Comparison of ENCODE assay signal across 15 cellular contexts in genomic region chr7:1095621-1096155, GRCh38. TPM values are rescaled to one million over a fixed set of nuclear protein-coding genes. Genes with fewer than 3 reads are reported as not detected.
DNase-seq lines count a peak whose midpoint lies in the region; ATAC-seq and TF ChIP-seq lines count a peak whose summit lies in the region.
"Had no signal": no experiment of that assay in that cellular context is flagged by ENCODE, and none has a peak within 500 bp of the region (broad histone marks: within the 10 kb centered on the region; RNA-seq: fewer than 3 reads in every experiment).

No MANE protein-coding gene starts in this region.

- intact Hi-C loops in right lobe of liver (cut with DNase I) (no loop called here), sigmoid colon (cut with DNase I) (no loop called here)

- H3K9me3 Mint-ChIP-seq in activated CD8-positive, alpha-beta memory T cell treated with anti-CD3 and anti-CD28 coated beads, Interleukin-2, amount 10 ng/mL, durations not matched to agents 7 days and 5 days (ENCODE audit: low read depth) = peaks cover 3% of the 10 kb centered on the region

- H3K27ac ChIP-seq in C4-2B = peak overlapping the region; percentile 73
- peak overlapping the region; percentile 86 for H3K27ac ChIP-seq in caudate nucleus (ENCODE audit: low read depth, low read length)
- peak overlapping the region in 2 of 3 donors; percentile 46 to 78 for H3K27ac ChIP-seq in right lobe of liver
- peak overlapping the region in 3 of 4 donors; percentile 49 to 64 (median 64) for H3K27ac ChIP-seq in sigmoid colon
- H3K27ac ChIP-seq: testis, WERI-Rb-1 had no signal

- no peak for ATAC-seq in right lobe of liver
- no peak for ATAC-seq in HG02798 (IDR thresholded peaks at IDR 0.05; ENCODE audit: poor library complexity, unreplicated experiment)
- ATAC-seq in omental fat pad (ENCODE audit: low FRiP score) = no peak
- no peak for ATAC-seq in GM19023 (IDR thresholded peaks at IDR 0.05; ENCODE audit: unreplicated experiment)
- no peak for ATAC-seq in activated CD8-positive, alpha-beta memory T cell treated with anti-CD3 and anti-CD28 coated beads, Interleukin-2, amount 10 ng/mL, durations not matched to agents 7 days and 5 days

- no peaks in the 10 kb centered on the region for H3K27me3 Mint-ChIP-seq in activated CD8-positive, alpha-beta memory T cell treated with anti-CD3 and anti-CD28 coated beads, Interleukin-2, amount 10 ng/mL, durations not matched to agents 7 days and 5 days

- no peak for TF ChIP-seq CTCF in C4-2B (conservative IDR thresholded peaks at IDR 0.05)
- no peak for TF ChIP-seq CTCF in right lobe of liver (IDR thresholded peaks at IDR 0.05)
- TF ChIP-seq CTCF in sigmoid colon (IDR thresholded peaks at IDR 0.05) = no peak
- no peak for TF ChIP-seq CTCF in omental fat pad (IDR thresholded peaks at IDR 0.05)

- TF ChIP-seq POLR2A in right lobe of liver (IDR thresholded peaks at IDR 0.05) = no peak
- no peak for TF ChIP-seq POLR2A in sigmoid colon (IDR thresholded peaks at IDR 0.05)

- H3K4me3 ChIP-seq in right lobe of liver (peak overlapping the region in 2 of 3 donors; percentile 5 to 41), sigmoid colon (peak overlapping the region in 3 of 4 donors; percentile 14 to 28 (median 24))
- H3K4me3 ChIP-seq: testis had no signal

- WGBS in right lobe of liver (ENCODE audit: insufficient coverage, low coverage, low lambda C conversion rate, missing lambda C conversion rate) = 85% methylated on average over 6 of the region's 23 CpGs
- 89 to 93% methylated on average over 23 of the region's 23 CpGs for WGBS in sigmoid colon, 2 donors

- H3K27me3 ChIP-seq in right lobe of liver (no peaks in the 10 kb centered on the region), sigmoid colon (no peaks in the 10 kb centered on the region)
- H3K27me3 ChIP-seq: testis had no signal

- H3K36me3 ChIP-seq in right lobe of liver (peaks cover 0 to 7% (median 0%) of the 10 kb centered on the region in 4 donors), sigmoid colon (peaks cover 0 to 30% (median 17%) of the 10 kb centered on the region in 4 donors)

- peaks cover 3% of the 10 kb centered on the region for H3K4me1 Mint-ChIP-seq in activated CD8-positive, alpha-beta memory T cell treated with anti-CD3 and anti-CD28 coated beads, Interleukin-2, amount 10 ng/mL, durations not matched to agents 7 days and 5 days

- H3K4me1 ChIP-seq in right lobe of liver = peaks cover 0 to 40% (median 17%) of the 10 kb centered on the region in 4 donors
- peaks cover 0 to 23% (median 21%) of the 10 kb centered on the region in 4 donors for H3K4me1 ChIP-seq in sigmoid colon

- CTCF ChIA-PET in activated CD8-positive, alpha-beta memory T cell treated with anti-CD3 and anti-CD28 coated beads, Interleukin-2, amount 10 ng/mL, durations not matched to agents 7 days and 5 days (lab: Charles Lee) = interaction anchor here (1.2 to 1.9 kb wide), 3 partner anchors 10 to 379 kb away, joined by 3 to 6 read pairs (median 4); no protein-coding TSS in a partner anchor

- H3K27ac Mint-ChIP-seq in activated CD8-positive, alpha-beta memory T cell treated with anti-CD3 and anti-CD28 coated beads, Interleukin-2, amount 10 ng/mL, durations not matched to agents 7 days and 5 days = no peak overlapping the region

- DNase-seq in caudate nucleus (lab: John Stamatoyannopoulos, UW) (peak in 2 of 61 donors; percentile 36 to 52), right lobe of liver (no peak), sigmoid colon (no peak), omental fat pad (ENCODE audit: low spot score) (no peak)
- no peak for DNase-seq in activated CD8-positive, alpha-beta memory T cell treated with anti-CD3 and anti-CD28 coated beads, Interleukin-2, amount 10 ng/mL, durations not matched to agents 7 days and 5 days
- DNase-seq: activated CD8-positive, alpha-beta memory T cell treated with anti-CD3 and anti-CD28 coated beads for 24 hours; activated effector memory CD4-positive, alpha-beta T cell treated with Interleukin-2 at 50 U/mL for 16 hours; NCI-H187; NCI-H526; SW 1271; testis; WERI-Rb-1 had no signal

- no peak overlapping the region for H3K4me3 Mint-ChIP-seq in activated CD8-positive, alpha-beta memory T cell treated with anti-CD3 and anti-CD28 coated beads, Interleukin-2, amount 10 ng/mL, durations not matched to agents 7 days and 5 days

- TF ChIP-seq EP300 in sigmoid colon (IDR thresholded peaks at IDR 0.05) = no peak

- peaks cover 1% of the 10 kb centered on the region for H3K36me3 Mint-ChIP-seq in activated CD8-positive, alpha-beta memory T cell treated with anti-CD3 and anti-CD28 coated beads, Interleukin-2, amount 10 ng/mL, durations not matched to agents 7 days and 5 days

- H3K9me3 ChIP-seq in right lobe of liver (no peaks in the 10 kb centered on the region), sigmoid colon (no peaks in the 10 kb centered on the region)
- H3K9me3 ChIP-seq: testis had no signal

RNA-seq across cellular contexts. Expression of gene GPER1, which starts 7.8 kb away (rescaled TPM):
- total RNA-seq in right lobe of liver = 10 to 100 TPM in 4 of 6 experiments, 1 to 10 TPM in 2; 7.0 to 26.4 (median 11.9) TPM
- 10 to 100 TPM in 2 of 4 donors, 1 to 10 TPM in 2; 4.6 to 15.8 (median 8.1) TPM for total RNA-seq in sigmoid colon
- polyA plus RNA-seq in sigmoid colon = 1 to 10 TPM; 3.5 to 4.2 (median 3.9) TPM
- total RNA-seq in omental fat pad = 10 to 100 TPM in 1 of 4 donors, 1 to 10 TPM in 3; 3.2 to 18.9 (median 4.1) TPM
- total RNA-seq in activated CD8-positive, alpha-beta memory T cell treated with anti-CD3 and anti-CD28 coated beads, Interleukin-2, amount 10 ng/mL, durations not matched to agents 7 days and 5 days = not detected

RNA-seq across cellular contexts. Expression of gene GPR146, which starts 51.3 kb away (rescaled TPM):
- total RNA-seq in right lobe of liver (10 to 100 TPM; 13.3 to 45.3 (median 22.8) TPM), sigmoid colon (10 to 100 TPM; 10.8 to 33.5 (median 27.2) TPM), omental fat pad (10 to 100 TPM; 29.6 to 89.8 (median 56.9) TPM)
- polyA plus RNA-seq in sigmoid colon = 1 to 10 TPM; 3.0 to 7.1 (median 5.5) TPM
- total RNA-seq in activated CD8-positive, alpha-beta memory T cell treated with anti-CD3 and anti-CD28 coated beads, Interleukin-2, amount 10 ng/mL, durations not matched to agents 7 days and 5 days = 1 to 10 TPM in 1 of 2 experiments, under 1 TPM in 1; 0.40 to 2.1 TPM

Comparison
In these comparisons a context has a peak if more than half of its experiments do, and no peak if none do; other contexts are left out.
1. RNA of gene GPER1, which starts 7.8 kb away (total RNA-seq): 7.0 to 26.4 TPM in right lobe of liver, 4.6 to 15.8 TPM in sigmoid colon and 3.2 to 18.9 TPM in omental fat pad; not detected in activated CD8-positive, alpha-beta memory T cell treated with anti-CD3 and anti-CD28 coated beads, Interleukin-2, amount 10 ng/mL, durations not matched to agents 7 days and 5 days; every median in the first group is over 4 times any median in the second.
2. Peak in every context shown above with its lines, with median percentiles within 50 percentile points of each other: H3K27ac ChIP-seq.